Comparison of ENCODE assay signal across 1 cellular context in genomic region chr18:8601277-8602032, GRCh38.
TF ChIP-seq lines count a peak whose summit lies in the region.

No MANE protein-coding gene starts in this region.

TF ChIP-seq in GM12878, 131 proteins besides CTCF, POLR2A, EP300 and RAD21 (continued from another document and continues in another):
- TF ChIP-seq IRF3 (IDR thresholded peaks at IDR 0.05) (no peak), ZNF687 (IDR thresholded peaks at IDR 0.05) (peak; percentile 70), WRNIP1 (IDR thresholded peaks at IDR 0.05; ENCODE audit: borderline replicate concordance, low read depth, low read length) (0 out of 2 replicates have a peak, but pooled peaks have one; percentile 34), RBBP5 (conservative IDR thresholded peaks at IDR 0.05) (no peak), NR2F1 (conservative IDR thresholded peaks at IDR 0.05) (peak; percentile 94), ZBTB33 (IDR thresholded peaks at IDR 0.05) (no peak), TBL1XR1 (IDR thresholded peaks at IDR 0.05; ENCODE audit: low read depth, low read length) (0 out of 2 replicates have a peak, but pooled peaks have one; percentile 40), RCOR1 (conservative IDR thresholded peaks at IDR 0.05; ENCODE audit: low read depth, low read length) (no peak), GABPA (IDR thresholded peaks at IDR 0.05; ENCODE audit: low read depth) (peak; percentile 43; the same call in 1 of the 2 replicates), MEF2B (IDR thresholded peaks at IDR 0.05; ENCODE audit: partially characterized antibody, poor library complexity, severe bottlenecking) (peak; percentile 85), ESRRA (IDR thresholded peaks at IDR 0.05; ENCODE audit: low read length) (no peak), RELA (IDR thresholded peaks at IDR 0.05; ENCODE audit: borderline replicate concordance, partially characterized antibody) (no peak), FOXK2 (IDR thresholded peaks at IDR 0.05) (no peak), ZNF207 (IDR thresholded peaks at IDR 0.05; ENCODE audit: borderline replicate concordance) (no peak; the same call in 1 of the 2 replicates), RB1 (IDR thresholded peaks at IDR 0.05; ENCODE audit: borderline replicate concordance) (no peak), HSF1 (IDR thresholded peaks at IDR 0.05; ENCODE audit: low read depth, low read length) (no peak), ZNF592 (IDR thresholded peaks at IDR 0.05) (0 out of 2 replicates have a peak, but pooled peaks have one; percentile 32), SMC3 (IDR thresholded peaks at IDR 0.05; ENCODE audit: borderline replicate concordance, low read length) (no peak; the same call in 1 of the 2 replicates), FOS (IDR thresholded peaks at IDR 0.05; ENCODE audit: borderline replicate concordance, extremely low read depth, insufficient read length) (no peak), MYB (IDR thresholded peaks at IDR 0.05; ENCODE audit: borderline replicate concordance, low read depth, low read length) (0 out of 2 replicates have a peak, but pooled peaks have one; percentile 58), ZNF384 (IDR thresholded peaks at IDR 0.05; ENCODE audit: borderline replicate concordance, low read depth, low read length) (no peak), HCFC1 (IDR thresholded peaks at IDR 0.05; ENCODE audit: low read length) (no peak), HDAC2 (IDR thresholded peaks at IDR 0.05) (no peak), SUZ12 (IDR thresholded peaks at IDR 0.05; ENCODE audit: unreplicated experiment) (no peak), USF1 (IDR thresholded peaks at IDR 0.05; ENCODE audit: borderline replicate concordance, extremely low read length, insufficient read depth, low read depth, low read length) (no peak), CHD1 (IDR thresholded peaks at IDR 0.05; ENCODE audit: low read depth, low read length) (no peak), HDAC6 (IDR thresholded peaks at IDR 0.05; ENCODE audit: unreplicated experiment) (no peak), PAX8 (IDR thresholded peaks at IDR 0.05) (peak; percentile 79; the same call in 1 of the 2 replicates), EGR1 (IDR thresholded peaks at IDR 0.05; ENCODE audit: borderline replicate concordance in 1 of 2, low read depth in 2 of 2, low read length in 2 of 2) (no peak), JUNB (IDR thresholded peaks at IDR 0.05) (peak; percentile 85), REST (IDR thresholded peaks at IDR 0.05; ENCODE audit: low read depth, low read length) (no peak), USF2 (IDR thresholded peaks at IDR 0.05; ENCODE audit: borderline replicate concordance, low read depth, low read length) (no peak), SMARCA5 (IDR thresholded peaks at IDR 0.05) (peak; percentile 59), NFYA (IDR thresholded peaks at IDR 0.05; ENCODE audit: borderline replicate concordance, low read depth, low read length) (no peak), MLLT1 (IDR thresholded peaks at IDR 0.05) (0 out of 2 replicates have a peak, but pooled peaks have one; percentile 21), ZZZ3 (IDR thresholded peaks at IDR 0.05; ENCODE audit: control insufficient read depth, insufficient read length, low read depth) (no peak), MXI1 (IDR thresholded peaks at IDR 0.05; ENCODE audit: low read depth, low read length) (0 out of 2 replicates have a peak, but pooled peaks have one; percentile 19), TCF3 (IDR thresholded peaks at IDR 0.05; ENCODE audit: borderline replicate concordance, insufficient read depth, low read depth, low read length) (0 out of 2 replicates have a peak, but pooled peaks have one; percentile 19), TCF7 (IDR thresholded peaks at IDR 0.05; ENCODE audit: borderline replicate concordance) (peak; percentile 37)
